18 cellular contexts compared by ENCODE assay signal in the genomic region with DNA sequence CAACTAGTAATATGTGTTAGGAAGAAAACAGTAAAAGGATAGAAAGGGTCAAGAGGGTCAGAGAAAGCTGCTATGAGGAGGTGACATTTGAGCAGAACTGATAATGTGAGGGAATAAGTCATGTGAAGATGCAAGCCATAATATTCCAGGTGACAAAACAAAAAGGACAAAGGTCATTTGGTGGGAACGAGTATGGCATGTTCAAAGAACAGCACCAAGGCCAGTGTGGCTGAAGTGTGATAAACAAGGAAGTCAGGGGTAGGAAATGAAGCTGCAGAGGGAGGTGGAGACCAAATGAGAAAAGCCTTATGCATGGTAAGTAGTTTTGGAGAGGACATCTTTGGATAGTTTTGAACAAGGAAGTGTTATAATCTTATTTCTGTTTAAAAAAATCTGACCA. TPM values are rescaled to one million over a fixed set of nuclear protein-coding genes. Genes with fewer than 3 reads are reported as not detected.
DNase-seq lines count a peak whose midpoint lies in the region; ATAC-seq and TF ChIP-seq lines count a peak whose summit lies in the region.
"Had no signal": no experiment of that assay in that cellular context is flagged by ENCODE, and none has a peak within 500 bp of the region (broad histone marks: within the 10 kb centered on the region; RNA-seq: fewer than 3 reads in every experiment).

No MANE protein-coding gene starts in this region.

- H3K27ac ChIP-seq in stomach = no peak overlapping the region
- H3K27ac ChIP-seq: right atrium auricular region had no signal

- H3K27me3 ChIP-seq in stomach = no peaks in the 10 kb centered on the region
- H3K27me3 ChIP-seq: MG63, right atrium auricular region had no signal

- H3K4me1 ChIP-seq in stomach = peaks cover 0 to 14% (median 6%) of the 10 kb centered on the region in 4 donors

- peaks cover 0 to 23% (median 13%) of the 10 kb centered on the region in 4 donors for H3K36me3 ChIP-seq in stomach

- H3K4me3 ChIP-seq in stomach = no peak overlapping the region
- H3K4me3 ChIP-seq: MG63, right atrium auricular region had no signal

- no peak for TF ChIP-seq POLR2A in stomach (IDR thresholded peaks at IDR 0.05)

- no peak for ATAC-seq in stimulated activated naive CD8-positive, alpha-beta T cell treated with anti-CD3 and anti-CD28 coated beads, Interleukin-15, amount 100 ng/mL, for 72 hours

- H3K27ac Mint-ChIP-seq in stimulated activated naive CD8-positive, alpha-beta T cell treated with anti-CD3 and anti-CD28 coated beads, Interleukin-15, amount 100 ng/mL, for 72 hours = no peak overlapping the region
- H3K27ac Mint-ChIP-seq: activated CD4-positive, alpha-beta T cell treated with anti-CD3 and anti-CD28 coated beads, Interleukin-2, amount 10 ng/mL, durations not matched to agents 7 days and 5 days had no signal

- no peaks in the 10 kb centered on the region for H3K9me3 ChIP-seq in stomach
- H3K9me3 ChIP-seq: MG63, right atrium auricular region had no signal

- intact Hi-C loops in stomach (cut with DNase I; ENCODE audit: low total_unique reads) = no loop called here

- 18 to 30% (median 29%) methylated on average over 1 of the region's 1 CpG for WGBS in stomach, 5 donors

- no peaks in the 10 kb centered on the region for H3K9me3 Mint-ChIP-seq in stimulated activated naive CD8-positive, alpha-beta T cell treated with anti-CD3 and anti-CD28 coated beads, Interleukin-15, amount 100 ng/mL, for 72 hours
- H3K9me3 Mint-ChIP-seq: activated CD4-positive, alpha-beta T cell treated with anti-CD3 and anti-CD28 coated beads, Interleukin-2, amount 10 ng/mL, durations not matched to agents 7 days and 5 days had no signal

- DNase-seq in COLO668 (lab: John Stamatoyannopoulos, UW; ENCODE audit: unreplicated experiment) (peak; percentile 40), KBM-7 (peak; percentile 14), dermis blood vessel endothelial cell (peak; percentile 24), mucosa of gallbladder (ENCODE audit: low spot score) (peak; percentile 20), OCI-M2 (lab: John Stamatoyannopoulos, UW; ENCODE audit: unreplicated experiment) (no peak), stomach (no peak)
- DNase-seq in stimulated activated naive CD8-positive, alpha-beta T cell treated with anti-CD3 and anti-CD28 coated beads, Interleukin-15, amount 100 ng/mL, for 72 hours = no peak
- DNase-seq: activated CD4-positive, alpha-beta T cell treated with anti-CD3 and anti-CD28 coated beads, Interleukin-2, amount 10 ng/mL, durations not matched to agents 7 days and 5 days; activated naive CD4-positive, alpha-beta T cell; activated T-cell treated with anti-CD3 and anti-CD28 coated beads for 4 hours; GDM1; MG63; NCI-H1694 treated with DMSO at 0.1 percent for 48 hours; NCI-H446; nucleus accumbens; stimulated activated naive CD4-positive, alpha-beta T cell; trophoblast cell had no signal

- in situ Hi-C loops in KBM-7 (cut with MboI; ENCODE audit: low pct_unique_long_range_greater_than_20kb, low sequenced_read_pairs) = no loop called here

- TF ChIP-seq CTCF in stomach (IDR thresholded peaks at IDR 0.05) = no peak

- H3K27me3 Mint-ChIP-seq in stimulated activated naive CD8-positive, alpha-beta T cell treated with anti-CD3 and anti-CD28 coated beads, Interleukin-15, amount 100 ng/mL, for 72 hours = no peaks in the 10 kb centered on the region
- H3K27me3 Mint-ChIP-seq: activated CD4-positive, alpha-beta T cell treated with anti-CD3 and anti-CD28 coated beads, Interleukin-2, amount 10 ng/mL, durations not matched to agents 7 days and 5 days had no signal

- no peak for TF ChIP-seq EP300 in stomach (IDR thresholded peaks at IDR 0.05)

- H3K4me3 Mint-ChIP-seq in stimulated activated naive CD8-positive, alpha-beta T cell treated with anti-CD3 and anti-CD28 coated beads, Interleukin-15, amount 100 ng/mL, for 72 hours = no peak overlapping the region
- H3K4me3 Mint-ChIP-seq: activated CD4-positive, alpha-beta T cell treated with anti-CD3 and anti-CD28 coated beads, Interleukin-2, amount 10 ng/mL, durations not matched to agents 7 days and 5 days had no signal

- peaks cover 6% of the 10 kb centered on the region for H3K4me1 Mint-ChIP-seq in stimulated activated naive CD8-positive, alpha-beta T cell treated with anti-CD3 and anti-CD28 coated beads, Interleukin-15, amount 100 ng/mL, for 72 hours

RNA-seq across cellular contexts. Expression of gene LPGAT1, which starts 46.7 kb away (rescaled TPM):
- total RNA-seq in dermis blood vessel endothelial cell (65.4 and 76.6 TPM in 2 replicates), mucosa of gallbladder (51.4 TPM), stomach (10 to 100 TPM in 3 of 5 donors, 1 to 10 TPM in 2; 2.9 to 59.3 (median 14.8) TPM)
- 1 to 10 TPM; 2.9 to 5.3 (median 4.4) TPM for polyA plus RNA-seq in stomach

Comparison
In these comparisons a context has a peak if more than half of its experiments do, and no peak if none do; other contexts are left out.
1. DNase-seq: peak in COLO668 (single experiment), KBM-7 (single experiment), dermis blood vessel endothelial cell (single experiment) and mucosa of gallbladder (single experiment); none in OCI-M2 (single experiment), stimulated activated naive CD8-positive, alpha-beta T cell treated with anti-CD3 and anti-CD28 coated beads, Interleukin-15, amount 100 ng/mL, for 72 hours (0 of 2) and stomach (single experiment).